ENCODE assay signal across 1 cellular context in the genomic region with DNA sequence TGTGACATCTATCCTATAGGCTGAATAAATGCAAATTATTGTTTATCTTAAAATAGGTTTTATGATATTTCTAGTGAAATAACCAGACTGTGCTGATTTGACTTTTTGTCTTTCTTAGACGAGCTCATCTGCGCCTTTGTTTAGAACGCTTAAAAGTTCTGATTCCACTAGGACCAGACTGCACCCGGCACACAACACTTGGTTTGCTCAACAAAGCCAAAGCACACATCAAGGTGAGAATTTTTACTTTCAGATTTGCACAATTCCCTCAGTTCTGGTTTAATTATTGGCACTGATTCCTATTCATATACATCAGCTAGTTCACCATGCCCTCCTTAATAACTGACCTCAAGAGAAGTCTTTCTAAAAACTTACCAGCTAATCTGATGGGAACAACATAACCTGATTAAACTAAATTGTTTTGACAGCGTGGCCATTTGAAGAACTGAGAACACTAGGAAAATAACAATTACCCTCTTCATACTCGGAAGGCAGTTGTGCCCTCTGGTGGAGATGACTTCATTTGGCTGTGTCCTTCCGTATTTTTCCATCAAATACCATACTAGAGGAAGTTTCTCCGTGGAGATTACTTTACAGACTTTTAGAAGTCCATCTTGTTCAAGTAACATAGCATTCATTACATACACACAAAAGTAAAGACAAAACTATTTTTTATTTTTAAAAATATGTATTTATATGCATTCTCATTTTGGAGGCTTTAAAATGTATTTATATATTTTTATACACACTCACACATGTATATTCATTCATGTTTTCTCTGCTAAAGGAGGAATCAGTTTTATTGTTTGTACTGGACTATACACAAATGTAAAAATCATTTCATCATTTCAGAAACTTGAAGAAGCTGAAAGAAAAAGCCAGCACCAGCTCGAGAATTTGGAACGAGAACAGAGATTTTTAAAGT.
TF ChIP-seq lines count a peak whose summit lies in the region.

No MANE protein-coding gene starts in this region.

TF ChIP-seq in GM23338, 12 proteins besides CTCF, POLR2A, EP300 and RAD21:
- TF ChIP-seq, protein P1, sequence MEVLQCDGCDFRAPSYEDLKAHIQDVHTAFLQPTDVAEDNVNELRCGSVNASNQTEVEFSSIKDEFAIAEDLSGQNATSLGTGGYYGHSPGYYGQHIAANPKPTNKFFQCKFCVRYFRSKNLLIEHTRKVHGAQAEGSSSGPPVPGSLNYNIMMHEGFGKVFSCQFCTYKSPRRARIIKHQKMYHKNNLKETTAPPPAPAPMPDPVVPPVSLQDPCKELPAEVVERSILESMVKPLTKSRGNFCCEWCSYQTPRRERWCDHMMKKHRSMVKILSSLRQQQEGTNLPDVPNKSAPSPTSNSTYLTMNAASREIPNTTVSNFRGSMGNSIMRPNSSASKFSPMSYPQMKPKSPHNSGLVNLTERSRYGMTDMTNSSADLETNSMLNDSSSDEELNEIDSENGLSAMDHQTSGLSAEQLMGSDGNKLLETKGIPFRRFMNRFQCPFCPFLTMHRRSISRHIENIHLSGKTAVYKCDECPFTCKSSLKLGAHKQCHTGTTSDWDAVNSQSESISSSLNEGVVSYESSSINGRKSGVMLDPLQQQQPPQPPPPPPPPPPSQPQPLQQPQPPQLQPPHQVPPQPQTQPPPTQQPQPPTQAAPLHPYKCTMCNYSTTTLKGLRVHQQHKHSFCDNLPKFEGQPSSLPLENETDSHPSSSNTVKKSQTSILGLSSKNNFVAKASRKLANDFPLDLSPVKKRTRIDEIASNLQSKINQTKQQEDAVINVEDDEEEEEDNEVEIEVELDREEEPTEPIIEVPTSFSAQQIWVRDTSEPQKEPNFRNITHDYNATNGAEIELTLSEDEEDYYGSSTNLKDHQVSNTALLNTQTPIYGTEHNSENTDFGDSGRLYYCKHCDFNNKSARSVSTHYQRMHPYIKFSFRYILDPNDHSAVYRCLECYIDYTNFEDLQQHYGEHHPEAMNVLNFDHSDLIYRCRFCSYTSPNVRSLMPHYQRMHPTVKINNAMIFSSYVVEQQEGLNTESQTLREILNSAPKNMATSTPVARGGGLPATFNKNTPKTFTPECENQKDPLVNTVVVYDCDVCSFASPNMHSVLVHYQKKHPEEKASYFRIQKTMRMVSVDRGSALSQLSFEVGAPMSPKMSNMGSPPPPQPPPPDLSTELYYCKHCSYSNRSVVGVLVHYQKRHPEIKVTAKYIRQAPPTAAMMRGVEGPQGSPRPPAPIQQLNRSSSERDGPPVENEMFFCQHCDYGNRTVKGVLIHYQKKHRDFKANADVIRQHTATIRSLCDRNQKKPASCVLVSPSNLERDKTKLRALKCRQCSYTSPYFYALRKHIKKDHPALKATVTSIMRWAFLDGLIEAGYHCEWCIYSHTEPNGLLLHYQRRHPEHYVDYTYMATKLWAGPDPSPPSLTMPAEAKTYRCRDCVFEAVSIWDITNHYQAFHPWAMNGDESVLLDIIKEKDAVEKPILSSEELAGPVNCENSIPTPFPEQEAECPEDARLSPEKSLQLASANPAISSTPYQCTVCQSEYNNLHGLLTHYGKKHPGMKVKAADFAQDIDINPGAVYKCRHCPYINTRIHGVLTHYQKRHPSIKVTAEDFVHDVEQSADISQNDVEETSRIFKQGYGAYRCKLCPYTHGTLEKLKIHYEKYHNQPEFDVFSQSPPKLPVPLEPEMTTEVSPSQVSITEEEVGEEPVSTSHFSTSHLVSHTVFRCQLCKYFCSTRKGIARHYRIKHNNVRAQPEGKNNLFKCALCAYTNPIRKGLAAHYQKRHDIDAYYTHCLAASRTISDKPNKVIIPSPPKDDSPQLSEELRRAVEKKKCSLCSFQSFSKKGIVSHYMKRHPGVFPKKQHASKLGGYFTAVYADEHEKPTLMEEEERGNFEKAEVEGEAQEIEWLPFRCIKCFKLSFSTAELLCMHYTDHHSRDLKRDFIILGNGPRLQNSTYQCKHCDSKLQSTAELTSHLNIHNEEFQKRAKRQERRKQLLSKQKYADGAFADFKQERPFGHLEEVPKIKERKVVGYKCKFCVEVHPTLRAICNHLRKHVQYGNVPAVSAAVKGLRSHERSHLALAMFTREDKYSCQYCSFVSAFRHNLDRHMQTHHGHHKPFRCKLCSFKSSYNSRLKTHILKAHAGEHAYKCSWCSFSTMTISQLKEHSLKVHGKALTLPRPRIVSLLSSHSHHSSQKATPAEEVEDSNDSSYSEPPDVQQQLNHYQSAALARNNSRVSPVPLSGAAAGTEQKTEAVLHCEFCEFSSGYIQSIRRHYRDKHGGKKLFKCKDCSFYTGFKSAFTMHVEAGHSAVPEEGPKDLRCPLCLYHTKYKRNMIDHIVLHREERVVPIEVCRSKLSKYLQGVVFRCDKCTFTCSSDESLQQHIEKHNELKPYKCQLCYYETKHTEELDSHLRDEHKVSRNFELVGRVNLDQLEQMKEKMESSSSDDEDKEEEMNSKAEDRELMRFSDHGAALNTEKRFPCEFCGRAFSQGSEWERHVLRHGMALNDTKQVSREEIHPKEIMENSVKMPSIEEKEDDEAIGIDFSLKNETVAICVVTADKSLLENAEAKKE (CRISPR knock-in tag; IDR thresholded peaks at IDR 0.05): no peak
- TF ChIP-seq STAT1 (IDR thresholded peaks at IDR 0.05; ENCODE audit: unreplicated experiment) (no peak), NANOG (IDR thresholded peaks at IDR 0.05; ENCODE audit: borderline replicate concordance) (no peak), JUNB (IDR thresholded peaks at IDR 0.05; ENCODE audit: unreplicated experiment) (no peak), POLR2AphosphoS5 (IDR thresholded peaks at IDR 0.05; ENCODE audit: low read depth) (no peak), ZNF331 (CRISPR knock-in tag; IDR thresholded peaks at IDR 0.05; ENCODE audit: low read depth) (no peak), EZH2phosphoT487 (IDR thresholded peaks at IDR 0.05; ENCODE audit: unreplicated experiment) (no peak), EZH2 (IDR thresholded peaks at IDR 0.05; ENCODE audit: low read depth, unreplicated experiment) (no peak), ZNF114 (CRISPR knock-in tag; IDR thresholded peaks at IDR 0.05) (no peak), CREB1 (CRISPR knock-in tag; IDR thresholded peaks at IDR 0.05; ENCODE audit: low read depth) (no peak)
- TF ChIP-seq, protein P2, sequence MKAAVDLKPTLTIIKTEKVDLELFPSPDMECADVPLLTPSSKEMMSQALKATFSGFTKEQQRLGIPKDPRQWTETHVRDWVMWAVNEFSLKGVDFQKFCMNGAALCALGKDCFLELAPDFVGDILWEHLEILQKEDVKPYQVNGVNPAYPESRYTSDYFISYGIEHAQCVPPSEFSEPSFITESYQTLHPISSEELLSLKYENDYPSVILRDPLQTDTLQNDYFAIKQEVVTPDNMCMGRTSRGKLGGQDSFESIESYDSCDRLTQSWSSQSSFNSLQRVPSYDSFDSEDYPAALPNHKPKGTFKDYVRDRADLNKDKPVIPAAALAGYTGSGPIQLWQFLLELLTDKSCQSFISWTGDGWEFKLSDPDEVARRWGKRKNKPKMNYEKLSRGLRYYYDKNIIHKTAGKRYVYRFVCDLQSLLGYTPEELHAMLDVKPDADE (IDR thresholded peaks at IDR 0.05): no peak
- TF ChIP-seq, protein P3, sequence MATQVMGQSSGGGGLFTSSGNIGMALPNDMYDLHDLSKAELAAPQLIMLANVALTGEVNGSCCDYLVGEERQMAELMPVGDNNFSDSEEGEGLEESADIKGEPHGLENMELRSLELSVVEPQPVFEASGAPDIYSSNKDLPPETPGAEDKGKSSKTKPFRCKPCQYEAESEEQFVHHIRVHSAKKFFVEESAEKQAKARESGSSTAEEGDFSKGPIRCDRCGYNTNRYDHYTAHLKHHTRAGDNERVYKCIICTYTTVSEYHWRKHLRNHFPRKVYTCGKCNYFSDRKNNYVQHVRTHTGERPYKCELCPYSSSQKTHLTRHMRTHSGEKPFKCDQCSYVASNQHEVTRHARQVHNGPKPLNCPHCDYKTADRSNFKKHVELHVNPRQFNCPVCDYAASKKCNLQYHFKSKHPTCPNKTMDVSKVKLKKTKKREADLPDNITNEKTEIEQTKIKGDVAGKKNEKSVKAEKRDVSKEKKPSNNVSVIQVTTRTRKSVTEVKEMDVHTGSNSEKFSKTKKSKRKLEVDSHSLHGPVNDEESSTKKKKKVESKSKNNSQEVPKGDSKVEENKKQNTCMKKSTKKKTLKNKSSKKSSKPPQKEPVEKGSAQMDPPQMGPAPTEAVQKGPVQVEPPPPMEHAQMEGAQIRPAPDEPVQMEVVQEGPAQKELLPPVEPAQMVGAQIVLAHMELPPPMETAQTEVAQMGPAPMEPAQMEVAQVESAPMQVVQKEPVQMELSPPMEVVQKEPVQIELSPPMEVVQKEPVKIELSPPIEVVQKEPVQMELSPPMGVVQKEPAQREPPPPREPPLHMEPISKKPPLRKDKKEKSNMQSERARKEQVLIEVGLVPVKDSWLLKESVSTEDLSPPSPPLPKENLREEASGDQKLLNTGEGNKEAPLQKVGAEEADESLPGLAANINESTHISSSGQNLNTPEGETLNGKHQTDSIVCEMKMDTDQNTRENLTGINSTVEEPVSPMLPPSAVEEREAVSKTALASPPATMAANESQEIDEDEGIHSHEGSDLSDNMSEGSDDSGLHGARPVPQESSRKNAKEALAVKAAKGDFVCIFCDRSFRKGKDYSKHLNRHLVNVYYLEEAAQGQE (IDR thresholded peaks at IDR 0.05; ENCODE audit: unreplicated experiment): no peak
TF ChIP-seq in GM23338: peak in this region for 0.
